In the genomic region with DNA sequence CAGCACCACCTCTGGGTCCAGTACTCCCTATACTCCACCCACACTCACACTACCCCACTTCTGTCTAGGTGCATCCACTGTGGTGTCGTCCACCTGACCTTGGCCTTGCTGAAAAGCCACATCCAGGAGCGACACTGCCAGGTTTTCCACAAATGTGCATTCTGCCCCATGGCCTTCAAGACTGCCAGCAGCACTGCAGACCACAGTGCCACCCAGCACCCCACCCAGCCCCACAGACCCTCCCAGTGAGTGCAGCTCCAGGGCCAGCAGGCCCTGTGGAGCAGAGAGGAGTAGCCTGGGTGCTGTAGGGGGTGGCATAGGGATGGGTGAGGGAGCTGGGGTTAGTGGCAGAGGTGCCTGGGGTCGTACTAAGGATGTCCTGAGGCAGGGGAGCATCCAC, we compare ENCODE assay signal across 18 cellular contexts. TPM values are rescaled to one million over a fixed set of nuclear protein-coding genes. Genes with fewer than 3 reads are reported as not detected.
DNase-seq lines count a peak whose midpoint lies in the region; ATAC-seq and TF ChIP-seq lines count a peak whose summit lies in the region.
"Had no signal": no experiment of that assay in that cellular context is flagged by ENCODE, and none has a peak within 500 bp of the region (broad histone marks: within the 10 kb centered on the region; RNA-seq: fewer than 3 reads in every experiment).

No MANE protein-coding gene starts in this region.

- H2BK120ac ChIP-seq in trophoblast cell (ENCODE audit: insufficient read depth, low read length, poor library complexity): no peak overlapping the region

- peaks cover 71% of the 10 kb centered on the region for H3K36me3 ChIP-seq in right atrium auricular region
- H3K36me3 ChIP-seq in trophoblast cell (ENCODE audit: control insufficient read depth in 1 of 2, insufficient read depth in 2 of 2, low read length in 2 of 2): peaks cover 47 to 54% of the 10 kb centered on the region in 2 experiments

- no peak overlapping the region for H4K8ac ChIP-seq in trophoblast cell (ENCODE audit: low read depth, low read length)

- no peak overlapping the region for H3K4me3 ChIP-seq in right atrium auricular region
- no peak overlapping the region for H3K4me3 ChIP-seq in trophoblast cell (ENCODE audit: low read depth, low read length)
- H3K4me3 ChIP-seq: BLaER1 treated with 17β-estradiol and CSF1 and Interleukin-3, amounts not matched to agents 10 nM and 100 nM had no signal

- peaks cover 42% of the 10 kb centered on the region for H3K36me3 Mint-ChIP-seq in chondrocyte (ENCODE audit: low read depth)

- no peaks in the 10 kb centered on the region for H3K27me3 Mint-ChIP-seq in chondrocyte (ENCODE audit: low read depth)
- H3K27me3 Mint-ChIP-seq: CD8-positive, alpha-beta memory T cell had no signal

- H3K4me2 ChIP-seq in trophoblast cell (ENCODE audit: low read length): no peak overlapping the region
- H3K4me2 ChIP-seq: BLaER1 treated with 17β-estradiol and CSF1 and Interleukin-3, amounts not matched to agents 10 nM and 100 nM had no signal

- H3K4me1 ChIP-seq in right atrium auricular region (no peaks in the 10 kb centered on the region), trophoblast cell (ENCODE audit: control insufficient read depth in 1 of 2, insufficient read depth in 2 of 2, low read length in 2 of 2) (peaks cover 0 to 5% of the 10 kb centered on the region in 2 experiments)
- H3K4me1 ChIP-seq: BLaER1 treated with 17β-estradiol and CSF1 and Interleukin-3, amounts not matched to agents 10 nM and 100 nM had no signal

- ATAC-seq in Right ventricle myocardium superior (ENCODE audit: poor library complexity) (no peak), GM21515 (IDR thresholded peaks at IDR 0.05; ENCODE audit: unreplicated experiment) (no peak)

- H3K79me2 ChIP-seq in trophoblast cell (ENCODE audit: control insufficient read depth, insufficient read depth, low read length, poor library complexity): no peaks in the 10 kb centered on the region

- H3K4ac ChIP-seq in trophoblast cell (ENCODE audit: low read depth, low read length): no peak overlapping the region

- H3K27ac ChIP-seq in right atrium auricular region (no peak overlapping the region), trophoblast cell (ENCODE audit: low read depth, low read length) (no peak overlapping the region)
- H3K27ac ChIP-seq: BLaER1 treated with 17β-estradiol and CSF1 and Interleukin-3, amounts not matched to agents 10 nM and 100 nM; HL-60 had no signal

- no peak overlapping the region for H2AFZ ChIP-seq in trophoblast cell (ENCODE audit: insufficient read depth, low read length, poor library complexity)

- H3K9me3 Mint-ChIP-seq in chondrocyte (ENCODE audit: low read depth): no peaks in the 10 kb centered on the region
- H3K9me3 Mint-ChIP-seq: CD8-positive, alpha-beta memory T cell had no signal

- H3K23ac ChIP-seq in trophoblast cell (ENCODE audit: low read length): no peak overlapping the region

- H3K18ac ChIP-seq in trophoblast cell (ENCODE audit: low read length): no peak overlapping the region

- peaks cover 18% of the 10 kb centered on the region for H3K4me1 Mint-ChIP-seq in chondrocyte (ENCODE audit: low read depth)
- H3K4me1 Mint-ChIP-seq: CD8-positive, alpha-beta memory T cell had no signal

- H3K79me1 ChIP-seq in trophoblast cell (ENCODE audit: low read length): no peaks in the 10 kb centered on the region

- intact Hi-C loops in Right ventricle myocardium superior (cut with DNase I): no loop called here

- no peak overlapping the region for H2BK5ac ChIP-seq in trophoblast cell (ENCODE audit: low read depth, low read length, poor library complexity)

- TF ChIP-seq CTCF in right atrium auricular region (IDR thresholded peaks at IDR 0.05) (no peak), chondrocyte (IDR thresholded peaks at IDR 0.05) (no peak)

- H3K9me3 ChIP-seq in right atrium auricular region (no peaks in the 10 kb centered on the region), trophoblast cell (ENCODE audit: insufficient read depth, low read depth, low read length) (no peaks in the 10 kb centered on the region)
- H3K9me3 ChIP-seq: BLaER1 treated with 17β-estradiol and CSF1 and Interleukin-3, amounts not matched to agents 10 nM and 100 nM had no signal

- peak overlapping the region; percentile 21 for H3K9ac ChIP-seq in trophoblast cell (ENCODE audit: low read length)
- H3K9ac ChIP-seq: BLaER1 treated with 17β-estradiol and CSF1 and Interleukin-3, amounts not matched to agents 10 nM and 100 nM had no signal

- H3K27me3 ChIP-seq in right atrium auricular region (no peaks in the 10 kb centered on the region), trophoblast cell (ENCODE audit: insufficient read depth, low read length) (no peaks in the 10 kb centered on the region)
- H3K27me3 ChIP-seq: BLaER1 treated with 17β-estradiol and CSF1 and Interleukin-3, amounts not matched to agents 10 nM and 100 nM had no signal

- H2BK12ac ChIP-seq in trophoblast cell (ENCODE audit: low read length): no peak overlapping the region

- no CpG with 5 or more reads among the region's 3 CpGs for WGBS in trophoblast cell (ENCODE audit: extremely low coverage, insufficient coverage, insufficient read length)

- no peak overlapping the region for H3K14ac ChIP-seq in trophoblast cell (ENCODE audit: low read length)

- H2AK5ac ChIP-seq in trophoblast cell (ENCODE audit: low read length): no peak overlapping the region

- no peak overlapping the region for H3K4me3 Mint-ChIP-seq in chondrocyte (ENCODE audit: unreplicated experiment)
- H3K4me3 Mint-ChIP-seq: CD8-positive, alpha-beta memory T cell had no signal

- H3K27ac Mint-ChIP-seq in chondrocyte (ENCODE audit: unreplicated experiment): peak overlapping the region; percentile 91
- H3K27ac Mint-ChIP-seq: CD8-positive, alpha-beta memory T cell had no signal

- no peak overlapping the region for H4K91ac ChIP-seq in trophoblast cell (ENCODE audit: low read depth, low read length)

- peak; percentile 28 for DNase-seq in right atrium auricular region (ENCODE audit: low spot score)
- no peak for DNase-seq in Right ventricle myocardium superior
- peak; percentile 62 for DNase-seq in chondrocyte (ENCODE audit: low spot score)
- no peak for DNase-seq in trophoblast cell
- no peak for DNase-seq in SK-N-DZ (ENCODE audit: low spot score)
- no peak for DNase-seq in iPS-NIHi7 (ENCODE audit: extremely low spot score)
- DNase-seq: CD8-positive, alpha-beta memory T cell; H7; NCI-H1417 treated with DMSO at 0.1 percent for 48 hours; NCI-H187 treated with DMSO at 0.1 percent for 48 hours; NCI-H226; NCI-H524; NCI-H82; OCI-M1; SHP77 had no signal

- no peak overlapping the region for H4K12ac ChIP-seq in trophoblast cell (ENCODE audit: low read depth, low read length)

RNA-seq across cellular contexts. Expression of a gene that starts 19.4 kb away (rescaled TPM):
- total RNA-seq in right atrium auricular region (10 to 100 TPM; 51.0 to 99.0 TPM), Right ventricle myocardium superior (114 TPM), chondrocyte (0.56 to 6.4 TPM (median 4.2 TPM) in 3 replicates)
- 11.4 TPM in 2 replicates for polyA plus RNA-seq in trophoblast cell (2013)
- polyA plus RNA-seq in SK-N-DZ (2014; cell fraction: cytosol; rRNA removed): 0.12 and 0.14 TPM in 2 replicates
- polyA plus RNA-seq in SK-N-DZ (2014; cell fraction: nucleus; rRNA removed): 0.05 and 0.64 TPM in 2 replicates

RNA-seq across cellular contexts. Expression of a gene that starts 49.4 kb away (rescaled TPM):
- total RNA-seq in right atrium auricular region (10 to 100 TPM in 1 of 2 donors, 1 to 10 TPM in 1; 9.7 to 18.4 TPM), Right ventricle myocardium superior (16.3 TPM), chondrocyte (30.6 to 31.5 TPM (median 30.6 TPM) in 3 replicates)
- polyA plus RNA-seq in trophoblast cell (2013): 25.3 and 25.7 TPM in 2 replicates
- 8.3 and 8.5 TPM in 2 replicates for polyA plus RNA-seq in SK-N-DZ (2014; cell fraction: cytosol; rRNA removed)
- 7.3 and 12.6 TPM in 2 replicates for polyA plus RNA-seq in SK-N-DZ (2014; cell fraction: nucleus; rRNA removed)

Comparison
In these comparisons a context has a peak if more than half of its experiments do, and no peak if none do; other contexts are left out.
1. DNase-seq: peak in right atrium auricular region (single experiment) and chondrocyte (single experiment); none in Right ventricle myocardium superior (single experiment), trophoblast cell (0 of 2), SK-N-DZ (single experiment) and iPS-NIHi7 (single experiment).